1 cellular context compared by ENCODE assay signal in genomic region chr1:999797-1000356, GRCh38.
TF ChIP-seq lines count a peak whose summit lies in the region.

Gene HES4 (minus strand): TSS chr1:1000097. CDS start chr1:999973, 124 bp downstream.

TF ChIP-seq in HepG2, 621 proteins besides CTCF, POLR2A, EP300 and RAD21 (continued from another document):
- TF ChIP-seq ZHX2 (IDR thresholded peaks at IDR 0.05; ENCODE audit: low read depth) (no peak), ZHX2 (CRISPR knock-in tag; IDR thresholded peaks at IDR 0.05; ENCODE audit: borderline replicate concordance) (no peak), ZFY (CRISPR knock-in tag; IDR thresholded peaks at IDR 0.05) (no peak; the same call in 1 of the 2 replicates), ZC3H13 (CRISPR knock-in tag; IDR thresholded peaks at IDR 0.05) (0 out of 2 replicates have a peak, but pooled peaks have one; percentile 58), ZNF510 (CRISPR knock-in tag; IDR thresholded peaks at IDR 0.05; ENCODE audit: low read depth) (no peak), NFATC3 (CRISPR knock-in tag; IDR thresholded peaks at IDR 0.05) (no peak), ZNF678 (CRISPR knock-in tag; IDR thresholded peaks at IDR 0.05) (no peak), SIN3A (IDR thresholded peaks at IDR 0.05; ENCODE audit: borderline replicate concordance, low read depth, low read length) (0 out of 2 replicates have a peak, but pooled peaks have one; percentile 22), ZNF205 (CRISPR knock-in tag; IDR thresholded peaks at IDR 0.05) (0 out of 2 replicates have a peak, but pooled peaks have one; percentile 3), ZXDC (CRISPR knock-in tag; IDR thresholded peaks at IDR 0.05) (0 out of 2 replicates have a peak, but pooled peaks have one; percentile 4), MTF1 (CRISPR knock-in tag; IDR thresholded peaks at IDR 0.05) (no peak), ZNF589 (CRISPR knock-in tag; conservative IDR thresholded peaks at IDR 0.05) (no peak), KLF13 (CRISPR knock-in tag; IDR thresholded peaks at IDR 0.05) (no peak), ZNF335 (CRISPR knock-in tag; IDR thresholded peaks at IDR 0.05) (no peak), ZNF460 (CRISPR knock-in tag; IDR thresholded peaks at IDR 0.05; ENCODE audit: borderline replicate concordance) (no peak), NR3C1 (CRISPR knock-in tag; IDR thresholded peaks at IDR 0.05) (no peak), ZNF24 (IDR thresholded peaks at IDR 0.05) (no peak), NR0B2 (CRISPR knock-in tag; IDR thresholded peaks at IDR 0.05) (0 out of 2 replicates have a peak, but pooled peaks have one; percentile 11), ZFAT (CRISPR knock-in tag; conservative IDR thresholded peaks at IDR 0.05) (no peak), NCOA5 (CRISPR knock-in tag; IDR thresholded peaks at IDR 0.05) (no peak), SIX1 (CRISPR knock-in tag; IDR thresholded peaks at IDR 0.05; ENCODE audit: borderline replicate concordance) (no peak), ZNF569 (CRISPR knock-in tag; IDR thresholded peaks at IDR 0.05; ENCODE audit: borderline replicate concordance) (no peak), IRF2 (CRISPR knock-in tag; IDR thresholded peaks at IDR 0.05) (peak; percentile 4; the same call in 1 of the 2 replicates), ZNF441 (CRISPR knock-in tag; IDR thresholded peaks at IDR 0.05; ENCODE audit: borderline replicate concordance) (peak; percentile 93), NFRKB (IDR thresholded peaks at IDR 0.05) (no peak), HNF4G (IDR thresholded peaks at IDR 0.05; ENCODE audit: borderline replicate concordance, low read depth, low read length) (no peak), HNF4G (CRISPR knock-in tag; IDR thresholded peaks at IDR 0.05; ENCODE audit: borderline replicate concordance, low read depth) (peak; percentile 41; the same call in 1 of the 2 replicates), HCFC1 (IDR thresholded peaks at IDR 0.05; ENCODE audit: low read depth, low read length) (0 out of 2 replicates have a peak, but pooled peaks have one; percentile 10), SMAD3 (CRISPR knock-in tag; IDR thresholded peaks at IDR 0.05) (0 out of 2 replicates have a peak, but pooled peaks have one; percentile 4)
- TF ChIP-seq, protein P1, sequence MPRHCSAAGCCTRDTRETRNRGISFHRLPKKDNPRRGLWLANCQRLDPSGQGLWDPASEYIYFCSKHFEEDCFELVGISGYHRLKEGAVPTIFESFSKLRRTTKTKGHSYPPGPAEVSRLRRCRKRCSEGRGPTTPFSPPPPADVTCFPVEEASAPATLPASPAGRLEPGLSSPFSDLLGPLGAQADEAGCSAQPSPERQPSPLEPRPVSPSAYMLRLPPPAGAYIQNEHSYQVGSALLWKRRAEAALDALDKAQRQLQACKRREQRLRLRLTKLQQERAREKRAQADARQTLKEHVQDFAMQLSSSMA (CRISPR knock-in tag; IDR thresholded peaks at IDR 0.05), result 0 out of 2 replicates have a peak, but pooled peaks have one; percentile 61
- TF ChIP-seq, protein P2, sequence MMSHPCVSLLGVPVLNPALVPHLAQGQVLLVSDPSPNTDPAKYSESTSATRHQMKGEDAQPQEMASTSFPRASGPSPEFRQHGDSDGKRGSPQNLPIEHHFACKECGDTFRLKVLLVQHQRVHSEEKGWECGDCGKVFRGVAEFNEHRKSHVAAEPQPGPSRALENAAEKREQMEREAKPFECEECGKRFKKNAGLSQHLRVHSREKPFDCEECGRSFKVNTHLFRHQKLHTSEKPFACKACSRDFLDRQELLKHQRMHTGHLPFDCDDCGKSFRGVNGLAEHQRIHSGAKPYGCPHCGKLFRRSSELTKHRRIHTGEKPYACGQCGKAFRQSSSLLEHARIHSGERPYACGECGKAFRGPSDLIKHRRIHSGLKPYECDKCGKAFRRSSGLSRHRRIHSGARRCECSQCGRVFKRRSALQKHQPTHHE (CRISPR knock-in tag; IDR thresholded peaks at IDR 0.05; ENCODE audit: borderline replicate concordance), result no peak
- TF ChIP-seq, protein P3, sequence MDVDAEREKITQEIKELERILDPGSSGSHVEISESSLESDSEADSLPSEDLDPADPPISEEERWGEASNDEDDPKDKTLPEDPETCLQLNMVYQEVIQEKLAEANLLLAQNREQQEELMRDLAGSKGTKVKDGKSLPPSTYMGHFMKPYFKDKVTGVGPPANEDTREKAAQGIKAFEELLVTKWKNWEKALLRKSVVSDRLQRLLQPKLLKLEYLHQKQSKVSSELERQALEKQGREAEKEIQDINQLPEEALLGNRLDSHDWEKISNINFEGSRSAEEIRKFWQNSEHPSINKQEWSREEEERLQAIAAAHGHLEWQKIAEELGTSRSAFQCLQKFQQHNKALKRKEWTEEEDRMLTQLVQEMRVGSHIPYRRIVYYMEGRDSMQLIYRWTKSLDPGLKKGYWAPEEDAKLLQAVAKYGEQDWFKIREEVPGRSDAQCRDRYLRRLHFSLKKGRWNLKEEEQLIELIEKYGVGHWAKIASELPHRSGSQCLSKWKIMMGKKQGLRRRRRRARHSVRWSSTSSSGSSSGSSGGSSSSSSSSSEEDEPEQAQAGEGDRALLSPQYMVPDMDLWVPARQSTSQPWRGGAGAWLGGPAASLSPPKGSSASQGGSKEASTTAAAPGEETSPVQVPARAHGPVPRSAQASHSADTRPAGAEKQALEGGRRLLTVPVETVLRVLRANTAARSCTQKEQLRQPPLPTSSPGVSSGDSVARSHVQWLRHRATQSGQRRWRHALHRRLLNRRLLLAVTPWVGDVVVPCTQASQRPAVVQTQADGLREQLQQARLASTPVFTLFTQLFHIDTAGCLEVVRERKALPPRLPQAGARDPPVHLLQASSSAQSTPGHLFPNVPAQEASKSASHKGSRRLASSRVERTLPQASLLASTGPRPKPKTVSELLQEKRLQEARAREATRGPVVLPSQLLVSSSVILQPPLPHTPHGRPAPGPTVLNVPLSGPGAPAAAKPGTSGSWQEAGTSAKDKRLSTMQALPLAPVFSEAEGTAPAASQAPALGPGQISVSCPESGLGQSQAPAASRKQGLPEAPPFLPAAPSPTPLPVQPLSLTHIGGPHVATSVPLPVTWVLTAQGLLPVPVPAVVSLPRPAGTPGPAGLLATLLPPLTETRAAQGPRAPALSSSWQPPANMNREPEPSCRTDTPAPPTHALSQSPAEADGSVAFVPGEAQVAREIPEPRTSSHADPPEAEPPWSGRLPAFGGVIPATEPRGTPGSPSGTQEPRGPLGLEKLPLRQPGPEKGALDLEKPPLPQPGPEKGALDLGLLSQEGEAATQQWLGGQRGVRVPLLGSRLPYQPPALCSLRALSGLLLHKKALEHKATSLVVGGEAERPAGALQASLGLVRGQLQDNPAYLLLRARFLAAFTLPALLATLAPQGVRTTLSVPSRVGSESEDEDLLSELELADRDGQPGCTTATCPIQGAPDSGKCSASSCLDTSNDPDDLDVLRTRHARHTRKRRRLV (CRISPR knock-in tag; IDR thresholded peaks at IDR 0.05), result no peak
- TF ChIP-seq, protein P4, sequence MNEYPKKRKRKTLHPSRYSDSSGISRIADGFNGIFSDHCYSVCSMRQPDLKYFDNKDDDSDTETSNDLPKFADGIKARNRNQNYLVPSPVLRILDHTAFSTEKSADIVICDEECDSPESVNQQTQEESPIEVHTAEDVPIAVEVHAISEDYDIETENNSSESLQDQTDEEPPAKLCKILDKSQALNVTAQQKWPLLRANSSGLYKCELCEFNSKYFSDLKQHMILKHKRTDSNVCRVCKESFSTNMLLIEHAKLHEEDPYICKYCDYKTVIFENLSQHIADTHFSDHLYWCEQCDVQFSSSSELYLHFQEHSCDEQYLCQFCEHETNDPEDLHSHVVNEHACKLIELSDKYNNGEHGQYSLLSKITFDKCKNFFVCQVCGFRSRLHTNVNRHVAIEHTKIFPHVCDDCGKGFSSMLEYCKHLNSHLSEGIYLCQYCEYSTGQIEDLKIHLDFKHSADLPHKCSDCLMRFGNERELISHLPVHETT (CRISPR knock-in tag; conservative IDR thresholded peaks at IDR 0.05), result no peak
- TF ChIP-seq, protein P5, sequence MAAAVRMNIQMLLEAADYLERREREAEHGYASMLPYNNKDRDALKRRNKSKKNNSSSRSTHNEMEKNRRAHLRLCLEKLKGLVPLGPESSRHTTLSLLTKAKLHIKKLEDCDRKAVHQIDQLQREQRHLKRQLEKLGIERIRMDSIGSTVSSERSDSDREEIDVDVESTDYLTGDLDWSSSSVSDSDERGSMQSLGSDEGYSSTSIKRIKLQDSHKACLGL (CRISPR knock-in tag; IDR thresholded peaks at IDR 0.05), result no peak
- TF ChIP-seq, protein P6, sequence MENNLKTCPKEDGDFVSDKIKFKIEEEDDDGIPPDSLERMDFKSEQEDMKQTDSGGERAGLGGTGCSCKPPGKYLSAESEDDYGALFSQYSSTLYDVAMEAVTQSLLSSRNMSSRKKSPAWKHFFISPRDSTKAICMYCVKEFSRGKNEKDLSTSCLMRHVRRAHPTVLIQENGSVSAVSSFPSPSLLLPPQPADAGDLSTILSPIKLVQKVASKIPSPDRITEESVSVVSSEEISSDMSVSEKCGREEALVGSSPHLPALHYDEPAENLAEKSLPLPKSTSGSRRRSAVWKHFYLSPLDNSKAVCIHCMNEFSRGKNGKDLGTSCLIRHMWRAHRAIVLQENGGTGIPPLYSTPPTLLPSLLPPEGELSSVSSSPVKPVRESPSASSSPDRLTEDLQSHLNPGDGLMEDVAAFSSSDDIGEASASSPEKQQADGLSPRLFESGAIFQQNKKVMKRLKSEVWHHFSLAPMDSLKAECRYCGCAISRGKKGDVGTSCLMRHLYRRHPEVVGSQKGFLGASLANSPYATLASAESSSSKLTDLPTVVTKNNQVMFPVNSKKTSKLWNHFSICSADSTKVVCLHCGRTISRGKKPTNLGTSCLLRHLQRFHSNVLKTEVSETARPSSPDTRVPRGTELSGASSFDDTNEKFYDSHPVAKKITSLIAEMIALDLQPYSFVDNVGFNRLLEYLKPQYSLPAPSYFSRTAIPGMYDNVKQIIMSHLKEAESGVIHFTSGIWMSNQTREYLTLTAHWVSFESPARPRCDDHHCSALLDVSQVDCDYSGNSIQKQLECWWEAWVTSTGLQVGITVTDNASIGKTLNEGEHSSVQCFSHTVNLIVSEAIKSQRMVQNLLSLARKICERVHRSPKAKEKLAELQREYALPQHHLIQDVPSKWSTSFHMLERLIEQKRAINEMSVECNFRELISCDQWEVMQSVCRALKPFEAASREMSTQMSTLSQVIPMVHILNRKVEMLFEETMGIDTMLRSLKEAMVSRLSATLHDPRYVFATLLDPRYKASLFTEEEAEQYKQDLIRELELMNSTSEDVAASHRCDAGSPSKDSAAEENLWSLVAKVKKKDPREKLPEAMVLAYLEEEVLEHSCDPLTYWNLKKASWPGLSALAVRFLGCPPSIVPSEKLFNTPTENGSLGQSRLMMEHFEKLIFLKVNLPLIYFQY (CRISPR knock-in tag; IDR thresholded peaks at IDR 0.05; ENCODE audit: borderline replicate concordance), result no peak
